7 cellular contexts compared by ENCODE assay signal in genomic region chr1:235050911-235051360, GRCh38.
A peak's percentile ranks its signal among the peaks of the same experiment; 100 is the strongest.
DNase-seq lines count a peak whose midpoint lies in the region; ATAC-seq lines count a peak whose summit lies in the region.

No MANE protein-coding gene starts in this region.

- intact Hi-C loops in head of caudate nucleus (cut with DNase I), result no loop called here

- peak; percentile 37 for DNase-seq in dermis blood vessel endothelial cell
- DNase-seq in stimulated activated CD8-positive, alpha-beta memory T cell treated with anti-CD3 and anti-CD28 coated beads, Interleukin-4, amount 100 ng/mL, for 48 hours, result peak; percentile 65
- DNase-seq in head of caudate nucleus, result no peak
- DNase-seq in SW480 (ENCODE audit: low spot score), result no peak
- DNase-seq in amniotic stem cell (lab: John Stamatoyannopoulos, UW), result no peak

- ATAC-seq in GM18907 (IDR thresholded peaks at IDR 0.05; ENCODE audit: unreplicated experiment), result peak; percentile 34
- ATAC-seq in HG02798 (IDR thresholded peaks at IDR 0.05; ENCODE audit: poor library complexity, unreplicated experiment), result peak; percentile 38

Comparison
In these comparisons a context has a peak if more than half of its experiments do, and no peak if none do; other contexts are left out.
1. DNase-seq: peak in dermis blood vessel endothelial cell (single experiment) and stimulated activated CD8-positive, alpha-beta memory T cell treated with anti-CD3 and anti-CD28 coated beads, Interleukin-4, amount 100 ng/mL, for 48 hours (single experiment); none in head of caudate nucleus (0 of 42), SW480 (single experiment) and amniotic stem cell (single experiment).